13 cellular contexts compared by ENCODE assay signal in the genomic region with DNA sequence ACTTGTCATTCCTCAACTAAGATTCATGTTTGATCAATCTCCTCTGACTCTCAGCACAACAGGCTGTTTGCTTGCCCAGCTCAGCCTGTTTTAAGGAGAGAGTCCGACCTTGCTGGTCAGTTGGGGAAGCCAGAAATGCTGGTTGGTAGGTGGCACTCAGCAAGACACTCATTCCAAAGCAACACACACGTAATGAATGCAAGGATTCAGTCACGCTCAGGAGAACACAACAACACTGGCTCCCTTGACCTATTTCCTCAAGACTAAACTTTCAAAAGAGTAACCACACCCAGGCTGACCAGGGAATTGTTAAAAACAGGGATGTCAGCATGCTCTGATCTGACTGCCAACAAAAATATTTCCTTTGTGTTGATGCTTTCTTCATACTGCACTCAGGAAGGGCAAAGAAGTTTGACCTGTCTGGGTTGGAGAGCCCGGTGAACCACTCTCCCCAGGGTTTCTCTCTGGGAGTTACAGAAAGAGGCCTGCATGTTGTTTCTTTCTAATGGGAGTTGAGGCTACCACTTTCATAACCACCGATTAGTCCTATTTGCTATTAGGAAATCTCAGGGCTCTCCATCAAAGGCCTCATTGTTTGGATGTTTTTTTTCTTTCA. TPM values are rescaled to one million over a fixed set of nuclear protein-coding genes. Genes with fewer than 3 reads are reported as not detected.
DNase-seq lines count a peak whose midpoint lies in the region; ATAC-seq and TF ChIP-seq lines count a peak whose summit lies in the region.
"Had no signal": no experiment of that assay in that cellular context is flagged by ENCODE, and none has a peak within 500 bp of the region (broad histone marks: within the 10 kb centered on the region; RNA-seq: fewer than 3 reads in every experiment).

No MANE protein-coding gene starts in this region.

- H3K27me3 ChIP-seq in breast epithelium (no peaks in the 10 kb centered on the region), suprapubic skin (no peaks in the 10 kb centered on the region), HAP-1 (ENCODE audit: low read depth) (no peaks in the 10 kb centered on the region)

- TF ChIP-seq POLR2A in breast epithelium (IDR thresholded peaks at IDR 0.05) (no peak), suprapubic skin (IDR thresholded peaks at IDR 0.05) (no peak)

- intact Hi-C loops in breast epithelium (cut with DNase I; ENCODE audit: low total_unique reads) = no loop called here

- WGBS in suprapubic skin = 67% methylated on average over 5 of the region's 5 CpGs

- peak overlapping the region; percentile 80 to 89 for H3K27ac ChIP-seq in breast epithelium
- H3K27ac ChIP-seq in suprapubic skin = peak overlapping the region; percentile 55

- in situ Hi-C loops in HAP-1 (cut with MboI; ENCODE audit: low sequenced_read_pairs) = no loop called here

- no peak for TF ChIP-seq CTCF in breast epithelium (IDR thresholded peaks at IDR 0.05)
- TF ChIP-seq CTCF in suprapubic skin (IDR thresholded peaks at IDR 0.05) = no peak

- H3K9me3 ChIP-seq in breast epithelium (no peaks in the 10 kb centered on the region), suprapubic skin (no peaks in the 10 kb centered on the region), HAP-1 (no peaks in the 10 kb centered on the region)

- no peaks in the 10 kb centered on the region for H3K36me3 ChIP-seq in breast epithelium
- H3K36me3 ChIP-seq in suprapubic skin = no peaks in the 10 kb centered on the region
- H3K36me3 ChIP-seq in HAP-1 (replicated peaks) = no peaks in the 10 kb centered on the region

- DNase-seq in HT1080 (ENCODE audit: low read depth) (peak; percentile 41), breast epithelium (ENCODE audit: low spot score in 2 of 2) (peak in 1 of 2 donors; percentile 65), kidney tubule cell (ENCODE audit: low spot score) (peak; percentile 89), suprapubic skin (ENCODE audit: low spot score in 2 of 2) (no peak), NCI-H1694 (lab: John Stamatoyannopoulos, UW) (no peak), DMS79 (lab: John Stamatoyannopoulos, UW) (no peak), HAP-1 (ENCODE audit: low spot score in 2 of 2) (no peak)
- DNase-seq: activated CD4-positive, alpha-beta T cell treated with anti-CD3 and anti-CD28 coated beads for 36 hours; activated naive CD4-positive, alpha-beta T cell treated with anti-CD3 and anti-CD28 coated beads, Interleukin-2, amount 50 U/mL, for 16 hours; GDM1; Karpas-422; naive thymus-derived CD8-positive, alpha-beta T cell had no signal

- H3K4me1 ChIP-seq in breast epithelium (no peaks in the 10 kb centered on the region), suprapubic skin (peaks cover 5% of the 10 kb centered on the region), HAP-1 (peaks cover 12% of the 10 kb centered on the region)

- H3K4me3 ChIP-seq in breast epithelium = no peak overlapping the region
- no peak overlapping the region for H3K4me3 ChIP-seq in suprapubic skin
- no peak overlapping the region for H3K4me3 ChIP-seq in HAP-1

- no peak for ATAC-seq in GM21528 (IDR thresholded peaks at IDR 0.05; ENCODE audit: low FRiP score, unreplicated experiment)
- ATAC-seq: activated CD4-positive, alpha-beta T cell treated with anti-CD3 and anti-CD28 coated beads for 36 hours; naive thymus-derived CD8-positive, alpha-beta T cell had no signal

- no peak for TF ChIP-seq EP300 in suprapubic skin (IDR thresholded peaks at IDR 0.05)

RNA-seq across cellular contexts. Expression of a gene that starts 25.6 kb away (rescaled TPM):
- 25.4 and 42.4 TPM in 2 replicates for total RNA-seq in HT1080 (2014; rRNA removed; shearing (Covaris generic))
- 45.2 and 53.1 TPM in 2 replicates for polyA plus RNA-seq in HT1080 (2015; cell fraction: cytosol; rRNA removed)
- 73.0 and 83.2 TPM in 2 replicates for polyA plus RNA-seq in HT1080 (2015; cell fraction: nucleus; rRNA removed)
- total RNA-seq in breast epithelium (10 to 100 TPM; 18.4 to 22.3 (median 19.6) TPM), suprapubic skin (10 to 100 TPM; 22.1 to 36.0 (median 30.3) TPM)

Comparison
In these comparisons a context has a peak if more than half of its experiments do, and no peak if none do; other contexts are left out.
1. DNase-seq: peak in HT1080 (single experiment) and kidney tubule cell (single experiment); none in suprapubic skin (0 of 2), NCI-H1694 (single experiment), DMS79 (single experiment) and HAP-1 (0 of 2).